ENCODE assay signal across 7 cellular contexts in the genomic region with DNA sequence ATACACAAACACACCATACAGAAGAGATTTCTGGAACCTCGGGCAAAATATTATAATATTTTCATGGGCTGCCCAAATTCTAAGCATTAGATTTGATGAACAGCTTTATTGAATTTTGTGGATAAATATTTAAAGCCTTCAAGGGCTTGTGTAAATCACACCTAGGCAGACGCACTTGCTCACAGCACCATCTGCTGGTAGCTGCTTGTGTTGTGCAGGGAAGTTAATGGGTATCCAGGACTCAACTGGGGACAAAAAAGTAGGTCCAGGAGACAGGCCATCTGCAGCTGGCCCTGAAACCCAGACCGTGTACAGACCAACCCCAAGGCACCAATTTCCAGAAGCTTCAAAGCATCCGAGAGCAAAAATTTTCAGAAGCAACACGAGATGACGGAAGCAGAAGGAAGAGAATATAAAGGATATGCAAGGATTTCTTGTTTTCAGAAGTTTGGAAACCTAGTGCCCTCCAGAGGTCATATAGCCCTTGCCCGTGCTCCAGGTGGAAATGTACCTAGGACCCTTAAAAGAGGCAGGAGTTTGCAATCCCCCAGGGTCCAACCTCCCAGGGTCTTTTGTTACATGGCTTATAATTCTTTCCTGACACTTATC.
DNase-seq lines count a peak whose midpoint lies in the region; ATAC-seq and TF ChIP-seq lines count a peak whose summit lies in the region.

No MANE protein-coding gene starts in this region.

- no peak overlapping the region for H3K4me2 ChIP-seq in GM23248 (ENCODE audit: unreplicated experiment)
- no peak overlapping the region for H3K4me2 ChIP-seq in neural cell (ENCODE audit: low read length)

- H3K9me2 ChIP-seq in GM23248 (ENCODE audit: insufficient read depth), result no peaks in the 10 kb centered on the region
- no peaks in the 10 kb centered on the region for H3K9me2 ChIP-seq in neural cell (ENCODE audit: insufficient read depth, low read length)

- no peaks in the 10 kb centered on the region for H3F3A ChIP-seq in GM23248 (ENCODE audit: insufficient read depth)
- no peaks in the 10 kb centered on the region for H3F3A ChIP-seq in neural cell (ENCODE audit: insufficient read depth, low read length, poor library complexity, severe bottlenecking)

- no peaks in the 10 kb centered on the region for H3K9me3 ChIP-seq in GM23248 (ENCODE audit: low read depth)
- no peaks in the 10 kb centered on the region for H3K9me3 ChIP-seq in esophagus squamous epithelium
- H3K9me3 ChIP-seq in neural cell (ENCODE audit: low read length), result no peaks in the 10 kb centered on the region

- peak; percentile 13 for DNase-seq in GM04504 (ENCODE audit: low read depth)
- DNase-seq in GM23248, result peak; percentile 61
- DNase-seq in NAMALWA (ENCODE audit: low spot score), result peak; percentile 73
- DNase-seq in SKM-1 treated with dmso at 0.1 percent for 144 hours (lab: John Stamatoyannopoulos, UW; ENCODE audit: unreplicated experiment), result peak; percentile 19
- no peak for DNase-seq in esophagus squamous epithelium (lab: John Stamatoyannopoulos, UW)

- peak; percentile 29 to 79 (median 64) for TF ChIP-seq CTCF in esophagus squamous epithelium (IDR thresholded peaks at IDR 0.05)
- peak; percentile 93 for TF ChIP-seq CTCF in neural cell (IDR thresholded peaks at IDR 0.05; ENCODE audit: poor library complexity, severe bottlenecking)

- intact Hi-C loops in esophagus squamous epithelium (cut with DNase I), result loop anchor here (10.0 kb wide), 1 partner anchor 728 kb away; no protein-coding TSS in a partner anchor

- H3K9ac ChIP-seq in GM23248, result no peak overlapping the region
- no peak overlapping the region for H3K9ac ChIP-seq in neural cell (ENCODE audit: low read length)

- H3K36me3 ChIP-seq in GM23248 (ENCODE audit: low read depth) (no peaks in the 10 kb centered on the region), esophagus squamous epithelium (no peaks in the 10 kb centered on the region), neural cell (ENCODE audit: insufficient read depth, low read length) (no peaks in the 10 kb centered on the region)

- H3K27ac ChIP-seq in GM23248, result no peak overlapping the region
- H3K27ac ChIP-seq in esophagus squamous epithelium, result no peak overlapping the region
- no peak overlapping the region for H3K27ac ChIP-seq in neural cell (ENCODE audit: low read length)

- H3K4me1 ChIP-seq in GM23248 (ENCODE audit: insufficient read depth), result no peaks in the 10 kb centered on the region
- no peaks in the 10 kb centered on the region for H3K4me1 ChIP-seq in esophagus squamous epithelium

- no peaks in the 10 kb centered on the region for H3K79me2 ChIP-seq in GM23248 (ENCODE audit: insufficient read depth)
- H3K79me2 ChIP-seq in neural cell (replicated peaks; ENCODE audit: insufficient read depth, low read length), result no peaks in the 10 kb centered on the region

- in situ Hi-C loops in GM23248 (cut with MboI), result no loop called here

- H3K4me3 ChIP-seq in GM23248 (no peak overlapping the region), esophagus squamous epithelium (no peak overlapping the region), neural cell (ENCODE audit: low read length) (no peak overlapping the region)

- no peak for ATAC-seq in HG03135 (IDR thresholded peaks at IDR 0.05; ENCODE audit: unreplicated experiment)

- no peaks in the 10 kb centered on the region; the same call in 1 of the 2 replicates for H3K27me3 ChIP-seq in GM23248 (replicated peaks; ENCODE audit: insufficient read depth)
- peaks cover 0 to 4% (median 0%) of the 10 kb centered on the region in 4 donors for H3K27me3 ChIP-seq in esophagus squamous epithelium
- H3K27me3 ChIP-seq in neural cell (ENCODE audit: insufficient read depth, low read depth, low read length), result no peaks in the 10 kb centered on the region

- no peak for TF ChIP-seq POLR2A in esophagus squamous epithelium (IDR thresholded peaks at IDR 0.05)

- H4K20me1 ChIP-seq in GM23248 (ENCODE audit: insufficient read depth) (no peaks in the 10 kb centered on the region), neural cell (ENCODE audit: insufficient read depth) (no peaks in the 10 kb centered on the region)

- TF ChIP-seq EP300 in neural cell (conservative IDR thresholded peaks at IDR 0.05; ENCODE audit: poor library complexity, severe bottlenecking), result no peak

- WGBS in GM23248 (ENCODE audit: low coverage in 1 of 2, low lambda C conversion rate in 2 of 2, missing lambda C conversion rate in 2 of 2), 2 experiments, result 15 to 16% methylated on average over 7 of the region's 7 CpGs
- WGBS in esophagus squamous epithelium, 2 donors, result 5 to 10% methylated on average over 7 of the region's 7 CpGs

- TF ChIP-seq RAD21 in neural cell (conservative IDR thresholded peaks at IDR 0.05), result peak; percentile 95

- H2AFZ ChIP-seq in GM23248 (no peak overlapping the region), neural cell (ENCODE audit: low read depth, low read length) (no peak overlapping the region)

TF ChIP-seq in neural cell, 6 proteins besides CTCF, POLR2A, EP300 and RAD21:
- TF ChIP-seq TAF1 (IDR thresholded peaks at IDR 0.05; ENCODE audit: low read depth) (no peak), MXI1 (conservative IDR thresholded peaks at IDR 0.05; ENCODE audit: poor library complexity, severe bottlenecking) (no peak), SMC3 (conservative IDR thresholded peaks at IDR 0.05; ENCODE audit: poor library complexity) (peak; percentile 98), EZH2 (IDR thresholded peaks at IDR 0.05; ENCODE audit: borderline replicate concordance, insufficient read depth, low read length, poor library complexity, severe bottlenecking) (no peak), POLR2AphosphoS5 (IDR thresholded peaks at IDR 0.05) (no peak)
- TF ChIP-seq, protein P1, sequence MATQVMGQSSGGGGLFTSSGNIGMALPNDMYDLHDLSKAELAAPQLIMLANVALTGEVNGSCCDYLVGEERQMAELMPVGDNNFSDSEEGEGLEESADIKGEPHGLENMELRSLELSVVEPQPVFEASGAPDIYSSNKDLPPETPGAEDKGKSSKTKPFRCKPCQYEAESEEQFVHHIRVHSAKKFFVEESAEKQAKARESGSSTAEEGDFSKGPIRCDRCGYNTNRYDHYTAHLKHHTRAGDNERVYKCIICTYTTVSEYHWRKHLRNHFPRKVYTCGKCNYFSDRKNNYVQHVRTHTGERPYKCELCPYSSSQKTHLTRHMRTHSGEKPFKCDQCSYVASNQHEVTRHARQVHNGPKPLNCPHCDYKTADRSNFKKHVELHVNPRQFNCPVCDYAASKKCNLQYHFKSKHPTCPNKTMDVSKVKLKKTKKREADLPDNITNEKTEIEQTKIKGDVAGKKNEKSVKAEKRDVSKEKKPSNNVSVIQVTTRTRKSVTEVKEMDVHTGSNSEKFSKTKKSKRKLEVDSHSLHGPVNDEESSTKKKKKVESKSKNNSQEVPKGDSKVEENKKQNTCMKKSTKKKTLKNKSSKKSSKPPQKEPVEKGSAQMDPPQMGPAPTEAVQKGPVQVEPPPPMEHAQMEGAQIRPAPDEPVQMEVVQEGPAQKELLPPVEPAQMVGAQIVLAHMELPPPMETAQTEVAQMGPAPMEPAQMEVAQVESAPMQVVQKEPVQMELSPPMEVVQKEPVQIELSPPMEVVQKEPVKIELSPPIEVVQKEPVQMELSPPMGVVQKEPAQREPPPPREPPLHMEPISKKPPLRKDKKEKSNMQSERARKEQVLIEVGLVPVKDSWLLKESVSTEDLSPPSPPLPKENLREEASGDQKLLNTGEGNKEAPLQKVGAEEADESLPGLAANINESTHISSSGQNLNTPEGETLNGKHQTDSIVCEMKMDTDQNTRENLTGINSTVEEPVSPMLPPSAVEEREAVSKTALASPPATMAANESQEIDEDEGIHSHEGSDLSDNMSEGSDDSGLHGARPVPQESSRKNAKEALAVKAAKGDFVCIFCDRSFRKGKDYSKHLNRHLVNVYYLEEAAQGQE (IDR thresholded peaks at IDR 0.05; ENCODE audit: borderline replicate concordance), result no peak
TF ChIP-seq in neural cell: peak in this region for 1.
